In genomic region chr6:107820571-107821261, GRCh38 we compare ENCODE assay signal across 1 cellular context.
TF ChIP-seq lines count a peak whose summit lies in the region.

No MANE protein-coding gene starts in this region.

TF ChIP-seq in IMR-90, 13 proteins besides CTCF, POLR2A, EP300 and RAD21 (continued from another document):
- no peak for TF ChIP-seq USF2 (IDR thresholded peaks at IDR 0.05; ENCODE audit: low read depth, low read length)
TF ChIP-seq in IMR-90: peak in this region for 0.
